23 cellular contexts compared by ENCODE assay signal in genomic region chr10:124248646-124249045, GRCh38.
"Had no signal": no experiment of that assay in that cellular context is flagged by ENCODE, and none has a peak within 500 bp of the region (broad histone marks: within the 10 kb centered on the region; RNA-seq: fewer than 3 reads in every experiment).

No MANE protein-coding gene starts in this region.

- H3K27ac ChIP-seq: coronary artery, foreskin keratinocyte, hepatocyte, left ventricle myocardium inferior, neutrophil, psoas muscle, spleen, tibial artery, upper lobe of right lung, vagina had no signal

- H3K9me3 Mint-ChIP-seq: naive thymus-derived CD4-positive, alpha-beta T cell; nephron progenitor cell had no signal

- H3K27ac Mint-ChIP-seq: endodermal cell; naive thymus-derived CD4-positive, alpha-beta T cell; nephron progenitor cell had no signal

- H3K4me3 ChIP-seq: coronary artery, hepatocyte, left ventricle myocardium inferior, psoas muscle, spleen, tibial artery, upper lobe of right lung, vagina had no signal

- H3K4me1 ChIP-seq: foreskin keratinocyte, upper lobe of right lung had no signal

- H3K4me1 Mint-ChIP-seq: endodermal cell had no signal

- H3K9me3 ChIP-seq: left ventricle myocardium inferior, neutrophil, psoas muscle, spleen, tibial artery, upper lobe of right lung, vagina had no signal

- H3K36me3 ChIP-seq: left ventricle myocardium inferior, neutrophil, spleen, tibial artery, upper lobe of right lung, vagina had no signal

- DNase-seq: effector CD4-positive, alpha-beta T cell; endodermal cell; erythroblast; foreskin keratinocyte; left cardiac atrium; left ventricle myocardium inferior; mesendoderm; naive thymus-derived CD4-positive, alpha-beta T cell; nephron progenitor cell; psoas muscle; retina; spleen; stimulated activated CD4-positive, alpha-beta T cell treated with anti-CD3 and anti-CD28 coated beads, Interleukin-15, amount 100 ng/mL, for 24 hours; stimulated activated CD4-positive, alpha-beta T cell treated with anti-CD3 and anti-CD28 coated beads, Interleukin-1b, Interleukin-23, amount 100 ng/mL, for 48 hours; stimulated activated CD4-positive, alpha-beta T cell treated with anti-CD3 and anti-CD28 coated beads, Interleukin-4, amount 100 ng/mL, for 24 hours; stimulated activated naive CD4-positive, alpha-beta T cell treated with Interleukin-2 at 50 U/mL for 16 hours; upper lobe of right lung had no signal

- ATAC-seq: foreskin keratinocyte; left cardiac atrium; naive thymus-derived CD4-positive, alpha-beta T cell; psoas muscle; sciatic nerve; upper lobe of right lung had no signal

- H3K79me2 ChIP-seq: hepatocyte had no signal

- H2AFZ ChIP-seq: hepatocyte had no signal

- H3K27me3 ChIP-seq: hepatocyte, neutrophil, spleen, tibial artery, upper lobe of right lung, vagina had no signal

- H3K4me3 Mint-ChIP-seq: endodermal cell; naive thymus-derived CD4-positive, alpha-beta T cell; nephron progenitor cell had no signal

- H3K36me3 Mint-ChIP-seq: naive thymus-derived CD4-positive, alpha-beta T cell had no signal

- H3K4me2 ChIP-seq: hepatocyte had no signal
